ENCODE assay signal across 8 cellular contexts in the genomic region with DNA sequence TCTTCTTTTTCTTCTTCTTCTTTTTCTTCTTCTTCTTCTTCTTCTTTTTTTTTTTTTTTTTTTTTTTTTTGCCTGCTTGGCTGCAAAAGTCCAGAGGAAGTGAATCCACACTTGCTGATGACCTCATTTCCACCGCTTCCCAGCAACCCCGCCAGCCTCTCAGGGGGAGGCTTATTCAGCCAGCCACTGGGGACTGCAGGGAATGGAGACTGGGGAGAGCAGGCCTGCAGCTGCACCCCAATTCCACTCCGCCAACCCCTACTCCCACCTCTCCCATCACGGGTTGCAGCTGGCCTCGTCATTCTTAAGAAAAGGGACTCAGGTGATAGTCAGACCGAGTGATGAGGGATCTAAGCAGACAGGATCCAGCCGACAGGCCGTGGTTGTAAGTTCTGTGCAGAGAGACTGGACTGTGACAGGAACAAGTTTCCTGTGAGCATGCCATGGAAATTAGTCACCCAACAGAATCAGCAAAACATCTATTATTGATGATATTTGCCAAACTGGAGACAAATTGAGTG. TPM values are rescaled to one million over a fixed set of nuclear protein-coding genes. Genes with fewer than 3 reads are reported as not detected.
DNase-seq lines count a peak whose midpoint lies in the region; ATAC-seq and TF ChIP-seq lines count a peak whose summit lies in the region.

No MANE protein-coding gene starts in this region.

- TF ChIP-seq EP300 in ovary (IDR thresholded peaks at IDR 0.05) = no peak

- H3K36me3 ChIP-seq in ovary = no peaks in the 10 kb centered on the region
- H3K36me3 ChIP-seq in effector memory CD4-positive, alpha-beta T cell (ENCODE audit: control insufficient read depth, insufficient read depth, low read length) = no peaks in the 10 kb centered on the region

- H3K4me3 ChIP-seq in fibroblast of pulmonary artery (replicated peaks; ENCODE audit: low read depth, low read length) (peak overlapping the region; percentile 29), ovary (no peak overlapping the region)
- no peak overlapping the region for H3K4me3 ChIP-seq in effector memory CD4-positive, alpha-beta T cell (ENCODE audit: insufficient read depth, low read depth, low read length, poor library complexity, severe bottlenecking)

- 59 to 68% (median 63%) methylated on average over 8 of the region's 8 CpGs for WGBS in ovary, 3 donors

- no peaks in the 10 kb centered on the region for H3K9me3 ChIP-seq in ovary
- no peaks in the 10 kb centered on the region for H3K9me3 ChIP-seq in effector memory CD4-positive, alpha-beta T cell (ENCODE audit: control insufficient read depth, low read length)

- no peaks in the 10 kb centered on the region for H3K4me1 ChIP-seq in ovary (ENCODE audit: insufficient read depth)
- H3K4me1 ChIP-seq in effector memory CD4-positive, alpha-beta T cell (ENCODE audit: control insufficient read depth, insufficient read depth, low read length, poor library complexity, severe bottlenecking) = no peaks in the 10 kb centered on the region

- peak; percentile 52 for ATAC-seq in GM21737 (IDR thresholded peaks at IDR 0.05; ENCODE audit: unreplicated experiment)

- TF ChIP-seq CTCF in fibroblast of pulmonary artery (IDR thresholded peaks at IDR 0.05; ENCODE audit: low read length, missing control alignments) (no peak), ovary (IDR thresholded peaks at IDR 0.05) (no peak)

- intact Hi-C loops in ovary (cut with DNase I) = no loop called here

- no peaks in the 10 kb centered on the region for H3K27me3 ChIP-seq in ovary
- no peaks in the 10 kb centered on the region for H3K27me3 ChIP-seq in effector memory CD4-positive, alpha-beta T cell (replicated peaks; ENCODE audit: control insufficient read depth, insufficient read depth, low read length, poor library complexity, severe bottlenecking)

- DNase-seq in NOMO-1 treated with DMSO at 0.1 percent for 48 hours (lab: John Stamatoyannopoulos, UW; ENCODE audit: unreplicated experiment) = peak; percentile 64
- peak; percentile 82 for DNase-seq in fibroblast of pulmonary artery (ENCODE audit: low read depth)
- peak in 3 of 5 donors; percentile 39 to 49 (median 41) for DNase-seq in ovary
- no peak for DNase-seq in stimulated activated CD4-positive, alpha-beta T cell treated with anti-CD3 and anti-CD28 coated beads, Interleukin-4, amount 100 ng/mL, for 4 hours
- DNase-seq in NCI-H1105 treated with DMSO at 0.1 percent for 48 hours (lab: John Stamatoyannopoulos, UW) = no peak
- no peak for DNase-seq in T-helper 2 cell
- DNase-seq in effector memory CD4-positive, alpha-beta T cell = no peak

- H3K27ac ChIP-seq in ovary = no peak overlapping the region
- no peak overlapping the region for H3K27ac ChIP-seq in effector memory CD4-positive, alpha-beta T cell (ENCODE audit: insufficient read depth, low read length, poor library complexity, severe bottlenecking)

- TF ChIP-seq POLR2A in ovary (IDR thresholded peaks at IDR 0.05) = no peak

RNA-seq across cellular contexts. Expression of a gene that starts 59.0 kb away (rescaled TPM):
- 100 to 1,000 TPM in 6 of 7 donors, 10 to 100 TPM in 1; 88.1 to 151 (median 123) TPM for total RNA-seq in ovary
- polyA plus RNA-seq in ovary = 10 to 100 TPM; 44.6 to 93.4 TPM

Comparison
In these comparisons a context has a peak if more than half of its experiments do, and no peak if none do; other contexts are left out.
1. DNase-seq: peak in NOMO-1 treated with DMSO at 0.1 percent for 48 hours (single experiment), fibroblast of pulmonary artery (single experiment) and ovary (3 of 5); none in stimulated activated CD4-positive, alpha-beta T cell treated with anti-CD3 and anti-CD28 coated beads, Interleukin-4, amount 100 ng/mL, for 4 hours (0 of 2), NCI-H1105 treated with DMSO at 0.1 percent for 48 hours (single experiment), T-helper 2 cell (0 of 5) and effector memory CD4-positive, alpha-beta T cell (0 of 3).